Comparison of ENCODE assay signal across 22 cellular contexts in the genomic region with DNA sequence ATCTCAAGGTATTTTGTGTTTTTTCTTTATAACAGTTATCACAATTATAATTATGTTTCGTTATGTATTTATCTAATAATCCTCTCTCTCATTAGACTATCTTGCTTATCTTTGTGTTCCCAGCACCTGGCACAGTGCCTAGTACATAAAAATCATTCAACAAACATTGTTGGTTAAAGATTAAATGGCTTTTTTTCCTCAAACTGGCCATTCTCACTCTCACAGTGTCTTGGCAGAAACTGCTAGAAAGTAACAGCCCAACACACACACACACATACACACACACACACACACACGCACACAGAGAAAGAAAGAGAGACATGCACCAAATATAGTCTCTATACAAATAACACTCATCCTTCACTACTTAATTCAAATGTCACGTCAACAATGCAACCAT. TPM values are rescaled to one million over a fixed set of nuclear protein-coding genes. Genes with fewer than 3 reads are reported as not detected.
DNase-seq lines count a peak whose midpoint lies in the region; ATAC-seq and TF ChIP-seq lines count a peak whose summit lies in the region.
"Had no signal": no experiment of that assay in that cellular context is flagged by ENCODE, and none has a peak within 500 bp of the region (broad histone marks: within the 10 kb centered on the region; RNA-seq: fewer than 3 reads in every experiment).

No MANE protein-coding gene starts in this region.

- no peak for TF ChIP-seq CTCF in 22Rv1 (IDR thresholded peaks at IDR 0.05)
- TF ChIP-seq CTCF in VCaP (conservative IDR thresholded peaks at IDR 0.05) = no peak
- TF ChIP-seq CTCF in GM13976 (IDR thresholded peaks at IDR 0.05; ENCODE audit: borderline replicate concordance, control extremely low read depth, extremely low read depth, insufficient read depth, missing control alignments) = no peak

- H4K8ac ChIP-seq in neuronal stem cell (ENCODE audit: low read depth, low read length) = no peak overlapping the region

- H3K27me3 ChIP-seq in neuronal stem cell (ENCODE audit: control insufficient read depth in 3 of 3, insufficient read depth in 3 of 3, low read depth in 1 of 3, low read length in 3 of 3) = no peaks in the 10 kb centered on the region
- H3K27me3 ChIP-seq: BLaER1 treated with 17β-estradiol and CSF1 and Interleukin-3, amounts not matched to agents 10 nM and 100 nM; MG63 had no signal

- no peak overlapping the region for H2BK5ac ChIP-seq in neuronal stem cell (ENCODE audit: low read length)

- intact Hi-C loops in left colon (cut with DNase I, micrococcal nuclease) (no loop called here), Right ventricle myocardium inferior (cut with DNase I) (loop anchor here (5.0 kb wide), 1 partner anchor 208 kb away; no protein-coding TSS in a partner anchor)

- DNase-seq in left colon = peak in 1 of 2 donors; percentile 23
- DNase-seq in neuronal stem cell (ENCODE audit: low spot score) = no peak
- no peak for DNase-seq in stimulated activated CD4-positive, alpha-beta T cell treated with anti-CD3 and anti-CD28 coated beads, Interleukin-2, amount 100 ng/mL, for 48 hours
- DNase-seq in Right ventricle myocardium inferior (ENCODE audit: missing footprints) = no peak
- no peak for DNase-seq in effector CD8-positive, alpha-beta T cell (lab: John Stamatoyannopoulos, UW)
- no peak for DNase-seq in GM13976 (ENCODE audit: low spot score)
- DNase-seq: CD8-positive, alpha-beta memory T cell; GF-D8; MG63; NCI-H1092; NCI-H146; NCI-H2081 treated with DMSO at 0.1 percent for 48 hours; NCI-H510A; NCI-H774; PC-3 had no signal

- peaks cover 0 to 14% of the 10 kb centered on the region in 2 donors for H3K4me1 ChIP-seq in neuronal stem cell (ENCODE audit: control insufficient read depth in 2 of 2, insufficient read depth in 1 of 2, low read depth in 1 of 2, low read length in 2 of 2)

- in situ Hi-C loops in GM13976 (cut with MboI; ENCODE audit: low sequenced_read_pairs, unreplicated experiment) = loop anchor here (10.0 kb wide), 1 partner anchor 91 kb away; a partner anchor contains a TSS

- no peak overlapping the region for H3K4ac ChIP-seq in neuronal stem cell (ENCODE audit: low read length)

- H3K18ac ChIP-seq in neuronal stem cell (ENCODE audit: low read length) = no peak overlapping the region

- no peak overlapping the region for H2AK5ac ChIP-seq in neuronal stem cell (ENCODE audit: low read depth, low read length)

- H3K4me3 ChIP-seq in neuronal stem cell (ENCODE audit: low read length in 2 of 2) = no peak overlapping the region
- H3K4me3 ChIP-seq: BLaER1 treated with 17β-estradiol and CSF1 and Interleukin-3, amounts not matched to agents 10 nM and 100 nM; MG63 had no signal

- peak; percentile 38 for ATAC-seq in left colon
- ATAC-seq in Right ventricle myocardium inferior = no peak
- ATAC-seq: PC-3 had no signal

- H2BK15ac ChIP-seq in neuronal stem cell (ENCODE audit: low read length) = no peak overlapping the region

- H2BK120ac ChIP-seq in neuronal stem cell (ENCODE audit: low read depth, low read length) = no peak overlapping the region

- no peak overlapping the region for H4K91ac ChIP-seq in neuronal stem cell (ENCODE audit: low read depth, low read length, poor library complexity)

- no CpG with 5 or more reads among the region's 3 CpGs for WGBS in neuronal stem cell (ENCODE audit: extremely low coverage in 2 of 2, insufficient read length in 2 of 2, insufficient replicate concordance in 1 of 2), 2 donors

- H3K4me2 ChIP-seq in neuronal stem cell (ENCODE audit: insufficient read depth, low read length, poor library complexity, severe bottlenecking) = no peak overlapping the region

- no peak overlapping the region for H3K23ac ChIP-seq in neuronal stem cell (ENCODE audit: low read depth, low read length, poor library complexity)

- no peak overlapping the region for H3K14ac ChIP-seq in neuronal stem cell (ENCODE audit: low read length)

- H3K9me3 ChIP-seq in neuronal stem cell (replicated peaks in 1 of 2; ENCODE audit: control insufficient read depth in 2 of 2, insufficient read depth in 1 of 2, low read depth in 1 of 2, low read length in 2 of 2) = peaks cover 0 to 4% of the 10 kb centered on the region in 2 donors

- no peaks in the 10 kb centered on the region for H3K36me3 ChIP-seq in neuronal stem cell (replicated peaks in 1 of 2; ENCODE audit: control insufficient read depth in 2 of 2, insufficient read depth in 2 of 2, low read length in 2 of 2)
- H3K36me3 ChIP-seq: BLaER1 treated with 17β-estradiol and CSF1 and Interleukin-3, amounts not matched to agents 10 nM and 100 nM; MG63 had no signal

- no peaks in the 10 kb centered on the region for H3K79me1 ChIP-seq in neuronal stem cell (ENCODE audit: low read depth, low read length)

- H3K27ac ChIP-seq in 22Rv1 (peak overlapping the region; percentile 54), VCaP (peak overlapping the region; percentile 41), neuronal stem cell (replicated peaks; ENCODE audit: low read length) (no peak overlapping the region)
- H3K27ac ChIP-seq: RWPE1 had no signal

- H2BK12ac ChIP-seq in neuronal stem cell (ENCODE audit: low read length) = no peak overlapping the region

- peak overlapping the region; percentile 93 for H2AFZ ChIP-seq in neuronal stem cell (ENCODE audit: low read length)

- no peak overlapping the region for H3K9ac ChIP-seq in neuronal stem cell (ENCODE audit: low read depth, low read length, poor library complexity)

RNA-seq across cellular contexts. Expression of a gene that starts 36.8 kb away (rescaled TPM):
- total RNA-seq in left colon (not detected), Right ventricle myocardium inferior (not detected)
- polyA plus RNA-seq in neuronal stem cell (2013, experiment 1 of 2) = not detected
- not detected for polyA plus RNA-seq in neuronal stem cell (2013, experiment 2 of 2)
- total RNA-seq: A172; CD8-positive, alpha-beta memory T cell; Daoy; H1; PC-3 had no signal
- polyA plus RNA-seq: CD8-positive, alpha-beta memory T cell; H1 had no signal

RNA-seq across cellular contexts. Expression of a gene that starts 47.3 kb away (rescaled TPM):
- total RNA-seq in left colon = not detected
- polyA plus RNA-seq in neuronal stem cell (2013, experiment 1 of 2) = not detected
- polyA plus RNA-seq in neuronal stem cell (2013, experiment 2 of 2) = not detected
- total RNA-seq in Right ventricle myocardium inferior = not detected
- total RNA-seq: A172; CD8-positive, alpha-beta memory T cell; Daoy; H1; PC-3 had no signal
- polyA plus RNA-seq: CD8-positive, alpha-beta memory T cell; H1 had no signal
